9 cellular contexts compared by ENCODE assay signal in genomic region chr15:60326824-60327654, GRCh38.
A peak's percentile ranks its signal among the peaks of the same experiment; 100 is the strongest.
DNase-seq lines count a peak whose midpoint lies in the region; ATAC-seq and TF ChIP-seq lines count a peak whose summit lies in the region.
"Had no signal": no experiment of that assay in that cellular context is flagged by ENCODE, and none has a peak within 500 bp of the region (broad histone marks: within the 10 kb centered on the region; RNA-seq: fewer than 3 reads in every experiment).

No MANE protein-coding gene starts in this region.

- H3K27ac ChIP-seq in right atrium auricular region (no peak overlapping the region), neuronal stem cell (replicated peaks; ENCODE audit: low read length) (no peak overlapping the region), aorta (ENCODE audit: low read depth in 1 of 2, low read length in 2 of 2) (no peak overlapping the region)
- H3K27ac ChIP-seq: epithelial cell of prostate had no signal

- H4K91ac ChIP-seq in neuronal stem cell (ENCODE audit: low read depth, low read length, poor library complexity), result no peak overlapping the region

- no peak overlapping the region for H2AK5ac ChIP-seq in neuronal stem cell (ENCODE audit: low read depth, low read length)

- H2BK12ac ChIP-seq in neuronal stem cell (ENCODE audit: low read length), result no peak overlapping the region

- H3K4ac ChIP-seq in neuronal stem cell (ENCODE audit: low read length), result no peak overlapping the region

- DNase-seq in right atrium auricular region (ENCODE audit: low spot score) (no peak), Right ventricle myocardium superior (no peak), NCI-H1048 (lab: John Stamatoyannopoulos, UW) (peak; percentile 15), SW 1271 (lab: John Stamatoyannopoulos, UW) (peak; percentile 31 to 61), erythroblast (lab: John Stamatoyannopoulos, UW) (peak; percentile 38 to 63), neuronal stem cell (ENCODE audit: low spot score) (peak; percentile 68), aorta (no peak)

- intact Hi-C loops in Right ventricle myocardium superior (cut with DNase I) (loop anchor here (10.0 kb wide), 1 partner anchor 602 kb away; no protein-coding TSS in a partner anchor), aorta (cut with DNase I) (loop anchor here (2.0 to 10.0 kb wide), 3 partner anchors 62 to 636 kb away; no protein-coding TSS in a partner anchor)

- no peaks in the 10 kb centered on the region for H3K36me3 ChIP-seq in right atrium auricular region
- H3K36me3 ChIP-seq in neuronal stem cell (replicated peaks in 1 of 2; ENCODE audit: control insufficient read depth in 2 of 2, insufficient read depth in 2 of 2, low read length in 2 of 2), result no peaks in the 10 kb centered on the region
- H3K36me3 ChIP-seq in aorta (ENCODE audit: control insufficient read depth in 1 of 2, insufficient read depth in 2 of 2, low read length in 1 of 2), result no peaks in the 10 kb centered on the region

- H4K8ac ChIP-seq in neuronal stem cell (ENCODE audit: low read depth, low read length), result no peak overlapping the region

- H3K4me1 ChIP-seq in right atrium auricular region (no peaks in the 10 kb centered on the region), neuronal stem cell (ENCODE audit: control insufficient read depth in 2 of 2, insufficient read depth in 1 of 2, low read depth in 1 of 2, low read length in 2 of 2) (peaks cover 0 to 7% of the 10 kb centered on the region in 2 donors), aorta (ENCODE audit: control insufficient read depth in 1 of 2, insufficient read depth in 2 of 2, low read length in 2 of 2) (peaks cover 0 to 1% of the 10 kb centered on the region in 2 donors)

- TF ChIP-seq CTCF in right atrium auricular region (IDR thresholded peaks at IDR 0.05), result peak; percentile 57 to 87

- no peak overlapping the region for H3K4me2 ChIP-seq in neuronal stem cell (ENCODE audit: insufficient read depth, low read length, poor library complexity, severe bottlenecking)

- ATAC-seq in Right ventricle myocardium superior (ENCODE audit: poor library complexity) (no peak), GM18517 (IDR thresholded peaks at IDR 0.05; ENCODE audit: unreplicated experiment) (no peak), aorta (ENCODE audit: low FRiP score) (no peak)

- TF ChIP-seq POLR2A in erythroblast (IDR thresholded peaks at IDR 0.05; ENCODE audit: low read length), result no peak

- H2BK15ac ChIP-seq in neuronal stem cell (ENCODE audit: low read length), result no peak overlapping the region

- H2BK120ac ChIP-seq in neuronal stem cell (ENCODE audit: low read depth, low read length), result no peak overlapping the region

- H3K4me3 ChIP-seq in right atrium auricular region, result no peak overlapping the region
- H3K4me3 ChIP-seq in neuronal stem cell (ENCODE audit: low read length in 2 of 2), result no peak overlapping the region
- no peak overlapping the region for H3K4me3 ChIP-seq in aorta (ENCODE audit: low read length in 2 of 2)

- peak overlapping the region; percentile 14 for H2AFZ ChIP-seq in neuronal stem cell (ENCODE audit: low read length)

- no CpG with 5 or more reads among the region's 5 CpGs for WGBS in neuronal stem cell (ENCODE audit: extremely low coverage in 2 of 2, insufficient read length in 2 of 2, insufficient replicate concordance in 1 of 2), 2 donors
- WGBS in aorta, 2 donors, result 33 to 34% methylated on average over 5 of the region's 5 CpGs

- no peak overlapping the region for H2BK5ac ChIP-seq in neuronal stem cell (ENCODE audit: low read length)

- H3K9me3 ChIP-seq in right atrium auricular region (no peaks in the 10 kb centered on the region), neuronal stem cell (replicated peaks in 1 of 2; ENCODE audit: control insufficient read depth in 2 of 2, insufficient read depth in 1 of 2, low read depth in 1 of 2, low read length in 2 of 2) (no peaks in the 10 kb centered on the region), aorta (ENCODE audit: control insufficient read depth, low read length) (no peaks in the 10 kb centered on the region)

- no peak overlapping the region for H3K23ac ChIP-seq in neuronal stem cell (ENCODE audit: low read depth, low read length, poor library complexity)

- H3K14ac ChIP-seq in neuronal stem cell (ENCODE audit: low read length), result no peak overlapping the region

- no peak overlapping the region for H3K9ac ChIP-seq in neuronal stem cell (ENCODE audit: low read depth, low read length, poor library complexity)

- H3K27me3 ChIP-seq in right atrium auricular region (peaks cover 3 to 4% of the 10 kb centered on the region in 2 donors), neuronal stem cell (ENCODE audit: control insufficient read depth in 3 of 3, insufficient read depth in 3 of 3, low read depth in 1 of 3, low read length in 3 of 3) (peaks cover 0 to 10% (median 2%) of the 10 kb centered on the region in 3 experiments), aorta (ENCODE audit: control insufficient read depth in 1 of 2, insufficient read depth in 2 of 2, low read length in 1 of 2) (no peaks in the 10 kb centered on the region)

- H3K18ac ChIP-seq in neuronal stem cell (ENCODE audit: low read length), result no peak overlapping the region

- H3K79me1 ChIP-seq in neuronal stem cell (ENCODE audit: low read depth, low read length), result no peaks in the 10 kb centered on the region

Comparison
In these comparisons a context has a peak if more than half of its experiments do, and no peak if none do; other contexts are left out.
1. DNase-seq: peak in NCI-H1048 (single experiment), SW 1271 (2 of 2), erythroblast (2 of 2) and neuronal stem cell (single experiment); none in right atrium auricular region (single experiment), Right ventricle myocardium superior (single experiment) and aorta (0 of 2).